ENCODE assay signal across 1 cellular context in the genomic region with DNA sequence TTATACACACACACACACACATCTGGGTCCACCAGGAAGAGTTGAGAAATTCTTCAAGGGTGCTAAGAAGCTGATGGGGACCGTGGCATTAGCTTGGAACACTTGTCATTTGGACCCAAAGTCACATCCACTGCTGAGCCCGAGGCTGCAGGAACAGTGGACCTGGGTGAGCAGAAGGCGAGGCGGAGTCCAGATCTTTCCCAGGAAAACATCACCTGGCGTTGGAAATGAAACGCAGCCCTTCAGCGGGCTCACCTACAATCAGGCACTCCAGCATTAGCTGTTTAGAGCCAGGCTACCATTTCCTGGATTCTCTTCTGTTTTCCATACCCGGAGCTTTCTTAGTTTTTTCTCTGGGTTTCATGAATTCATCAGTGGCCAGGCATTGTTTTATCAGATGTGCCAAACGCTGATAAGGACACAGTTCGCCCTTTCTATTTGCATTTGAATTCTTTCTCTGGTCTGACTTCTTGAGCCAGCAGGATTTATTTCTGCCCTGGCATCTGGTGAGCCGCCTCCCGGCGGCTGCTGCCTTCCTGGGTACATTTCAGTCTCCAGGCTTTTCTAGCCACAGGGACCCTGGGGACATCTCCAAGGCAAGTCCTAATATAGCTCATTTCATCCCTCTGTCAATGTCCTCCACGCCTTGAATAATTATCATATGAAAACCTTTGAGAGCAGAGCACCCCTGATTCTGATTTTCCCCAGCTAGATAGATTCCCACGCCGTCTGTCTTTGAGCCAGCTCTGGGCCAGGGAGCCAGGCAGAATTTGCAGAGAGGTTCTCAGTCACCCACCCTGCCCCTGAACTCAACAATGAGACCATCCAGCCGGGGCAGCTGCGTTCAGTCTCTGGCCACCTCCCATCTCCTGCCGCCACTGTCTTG.
TF ChIP-seq lines count a peak whose summit lies in the region.

No MANE protein-coding gene starts in this region.

TF ChIP-seq in HepG2, 621 proteins besides CTCF, POLR2A, EP300 and RAD21 (continued from another document):
- no peak for TF ChIP-seq MEIS2 (CRISPR knock-in tag; IDR thresholded peaks at IDR 0.05)
